Comparison of ENCODE assay signal across 15 cellular contexts in genomic region chr12:55789893-55790292, GRCh38. TPM values are rescaled to one million over a fixed set of nuclear protein-coding genes. Genes with fewer than 3 reads are reported as not detected.
DNase-seq lines count a peak whose midpoint lies in the region; ATAC-seq, FAIRE-seq and TF ChIP-seq lines count a peak whose summit lies in the region.
"Had no signal": no experiment of that assay in that cellular context is flagged by ENCODE, and none has a peak within 500 bp of the region (broad histone marks: within the 10 kb centered on the region; RNA-seq: fewer than 3 reads in every experiment).

No MANE protein-coding gene starts in this region.

- in situ Hi-C loops in IMR-90 (cut with MboI; ENCODE audit: low sequenced_read_pairs), result no loop called here

- H3K14ac ChIP-seq in IMR-90 (replicated peaks; ENCODE audit: low read depth, low read length) (no peak overlapping the region), H1 (ENCODE audit: insufficient read length) (no peak overlapping the region)

- H2AK9ac ChIP-seq in IMR-90 (replicated peaks; ENCODE audit: low read depth, low read length, poor library complexity), result no peak overlapping the region

- BruUV-seq in IMR-90 (replicated peaks; lab: Mats Ljungman, UMichigan), result no TSS peak

- H3K79me2 ChIP-seq in H1 (ENCODE audit: control insufficient read depth in 1 of 2, insufficient read depth in 2 of 2, low read length in 2 of 2), result no peaks in the 10 kb centered on the region

- ATAC-seq in IMR-90 (ENCODE audit: low read depth), result no peak

- WGBS in IMR-90 (ENCODE audit: extremely low coverage in 2 of 2, insufficient read length in 1 of 2), 2 experiments, result 100% methylated on average over 1 of the region's 4 CpGs; no CpG with 5 or more reads in 1 of the 2 experiments
- 87% methylated on average over 3 of the region's 4 CpGs; no CpG with 5 or more reads in 1 of the 2 experiments for WGBS in H1 (ENCODE audit: extremely low coverage in 1 of 2, insufficient coverage in 1 of 2, insufficient read length in 1 of 2, insufficient replicate concordance in 2 of 2, low coverage in 1 of 2, low lambda C conversion rate in 2 of 2, missing lambda C conversion rate in 1 of 2), 2 experiments

- H2AFZ ChIP-seq in IMR-90 (replicated peaks; ENCODE audit: low read length, poor library complexity) (no peak overlapping the region), H1 (ENCODE audit: low read length) (no peak overlapping the region)

- intact Hi-C loops in IMR-90 (cut with micrococcal nuclease), result no loop called here

- H3K56ac ChIP-seq in IMR-90 (ENCODE audit: extremely low read depth, insufficient read depth, low read length) (no peak overlapping the region), H1 (replicated peaks; ENCODE audit: insufficient read length, low read depth, low read length) (no peak overlapping the region)

- H3K4ac ChIP-seq in IMR-90 (ENCODE audit: low read depth, low read length) (no peak overlapping the region), H1 (replicated peaks; ENCODE audit: insufficient read length, low read depth, low read length) (no peak overlapping the region)

- no peak for TF ChIP-seq CTCF in IMR-90 (conservative IDR thresholded peaks at IDR 0.05; ENCODE audit: low read depth, low read length)
- no peak for TF ChIP-seq CTCF in H1 (IDR thresholded peaks at IDR 0.05; ENCODE audit: control extremely low read depth in 1 of 3, insufficient read depth in 1 of 3, low read depth in 1 of 3, low read length in 3 of 3)

- POLR2A ChIA-PET in IMR-90 (lab: Charles Lee; ENCODE audit: unreplicated experiment) (interaction anchor here (0.6 kb wide), 1 partner anchor 137 kb away, joined by 6 read pairs; no protein-coding TSS in a partner anchor), H1 (lab: Charles Lee; ENCODE audit: partially characterized antibody) (interaction anchor here (0.7 kb wide), 1 partner anchor 65 kb away, joined by 4 read pairs; no protein-coding TSS in a partner anchor)

- no peak overlapping the region for H3K4me2 ChIP-seq in IMR-90 (ENCODE audit: low read depth, low read length)
- no peak overlapping the region for H3K4me2 ChIP-seq in H1 (ENCODE audit: insufficient read depth in 1 of 2, low read depth in 2 of 2, low read length in 2 of 2)

- H3K23ac ChIP-seq in IMR-90 (ENCODE audit: low read depth, low read length) (no peak overlapping the region), H1 (ENCODE audit: insufficient read length) (no peak overlapping the region)

- TF ChIP-seq POLR2A in IMR-90 (IDR thresholded peaks at IDR 0.05; ENCODE audit: low read depth, low read length), result no peak
- no peak for TF ChIP-seq POLR2A in H1 (IDR thresholded peaks at IDR 0.05; ENCODE audit: control extremely low read depth in 1 of 2, low read depth in 2 of 2, low read length in 2 of 2)

- dilution Hi-C loops in IMR-90 (cut with HindIII; ENCODE audit: low sequenced_read_pairs, unreplicated experiment), result no loop called here

- no peak overlapping the region for H2BK12ac ChIP-seq in H1 (ENCODE audit: low read depth, low read length)

- H3K27me3 ChIP-seq in IMR-90 (ENCODE audit: control insufficient read depth, insufficient read depth, low read length), result no peaks in the 10 kb centered on the region
- no peaks in the 10 kb centered on the region for H3K27me3 ChIP-seq in H1 (replicated peaks in 1 of 4; ENCODE audit: control insufficient read depth in 3 of 4, extremely low read depth in 1 of 4, insufficient read depth in 3 of 4, low read length in 3 of 4)

- H3K18ac ChIP-seq in IMR-90 (ENCODE audit: low read depth, low read length) (no peak overlapping the region), H1 (ENCODE audit: extremely low read depth, low read length) (no peak overlapping the region)

- FAIRE-seq in H1 (lab: Jason Lieb, UNC), result no peak
- FAIRE-seq: A204.1, D721Med, G401.6, GM12891, GM19239 had no signal

- no peak overlapping the region for H3K4me3 ChIP-seq in IMR-90 (ENCODE audit: insufficient read depth, low read depth, low read length)
- no peak overlapping the region for H3K4me3 ChIP-seq in H1 (ENCODE audit: extremely low read depth in 1 of 4, insufficient read depth in 2 of 4, low read depth in 3 of 4, low read length in 4 of 4)
- H3K4me3 ChIP-seq: HAP-1 had no signal

- H3K9me3 ChIP-seq in IMR-90 (ENCODE audit: control insufficient read depth, insufficient read depth, low read length), result no peaks in the 10 kb centered on the region
- H3K9me3 ChIP-seq in H1 (ENCODE audit: insufficient read depth in 2 of 2, low read depth in 1 of 2, low read length in 1 of 2), result no peaks in the 10 kb centered on the region
- H3K9me3 ChIP-seq: Caco-2, HAP-1 had no signal

- H4K20me1 ChIP-seq in IMR-90 (ENCODE audit: insufficient read depth, low read length) (no peaks in the 10 kb centered on the region), H1 (replicated peaks in 1 of 2; ENCODE audit: control insufficient read depth in 1 of 2, insufficient read depth in 2 of 2, low read length in 2 of 2) (peaks cover 0 to 2% of the 10 kb centered on the region in 2 experiments)

- H3K27ac ChIP-seq in IMR-90 (ENCODE audit: insufficient read depth, low read length) (no peak overlapping the region), H1 (ENCODE audit: low read depth, low read length) (no peak overlapping the region)
- H3K27ac ChIP-seq: C4-2B had no signal

- H2AK5ac ChIP-seq in IMR-90 (ENCODE audit: low read depth, low read length) (no peak overlapping the region), H1 (ENCODE audit: low read depth, low read length) (no peak overlapping the region)

- no peak overlapping the region for H4K5ac ChIP-seq in IMR-90 (ENCODE audit: low read depth, low read length)
- no peak overlapping the region for H4K5ac ChIP-seq in H1 (ENCODE audit: insufficient read length, low read depth, low read length)

- H2BK20ac ChIP-seq in IMR-90 (ENCODE audit: low read depth, low read length) (no peak overlapping the region), H1 (ENCODE audit: low read length) (no peak overlapping the region)

- TF ChIP-seq RAD21 in IMR-90 (IDR thresholded peaks at IDR 0.05; ENCODE audit: low read length), result no peak
- no peak for TF ChIP-seq RAD21 in H1 (IDR thresholded peaks at IDR 0.05 in 1 of 2, conservative IDR thresholded peaks at IDR 0.05 in 1 of 2; ENCODE audit: low read depth in 2 of 2, low read length in 2 of 2)

- DNase-seq in IMR-90, result no peak
- DNase-seq in H1 (ENCODE audit: low read depth in 1 of 2, low spot score in 2 of 2), result no peak
- no peak for DNase-seq in middle frontal gyrus (ENCODE audit: extremely low spot score, low spot score)
- DNase-seq: AML-193; CD4-positive, alpha-beta T cell; KBM-7 had no signal

- H3K9me1 ChIP-seq in IMR-90 (ENCODE audit: insufficient read depth, low read length), result no peaks in the 10 kb centered on the region

- no peak for TF ChIP-seq EP300 in H1 (IDR thresholded peaks at IDR 0.05; ENCODE audit: borderline replicate concordance in 1 of 2, low read depth in 2 of 2, low read length in 2 of 2)

- no peak overlapping the region for H2BK15ac ChIP-seq in IMR-90 (ENCODE audit: low read depth, low read length)
- H2BK15ac ChIP-seq in H1 (ENCODE audit: low read length), result no peak overlapping the region

- peaks cover 44% of the 10 kb centered on the region for H3K36me3 ChIP-seq in IMR-90 (ENCODE audit: control insufficient read depth, insufficient read depth, low read length)
- peaks cover 8 to 75% (median 48%) of the 10 kb centered on the region in 4 experiments; a peak in 7 of 8 replicates for H3K36me3 ChIP-seq in H1 (ENCODE audit: control insufficient read depth in 2 of 4, insufficient read depth in 4 of 4, low read length in 3 of 4)

- CTCF ChIA-PET in IMR-90 (lab: Yijun Ruan, JAX), result no interaction called here
- CTCF ChIA-PET in H1 (lab: Charles Lee; ENCODE audit: partially characterized antibody), result interaction anchor here (9.8 kb wide), 1 partner anchor 52 kb away, joined by 145 read pairs; no protein-coding TSS in a partner anchor

- H3K23me2 ChIP-seq in H1 (ENCODE audit: low read depth, low read length), result no peaks in the 10 kb centered on the region

- no peak overlapping the region for H3K9ac ChIP-seq in IMR-90 (ENCODE audit: low read depth, low read length)
- H3K9ac ChIP-seq in H1 (replicated peaks in 1 of 4; ENCODE audit: extremely low read depth in 1 of 4, low read depth in 3 of 4, low read length in 3 of 4), result no peak overlapping the region

- peaks cover 14 to 23% of the 10 kb centered on the region in 2 experiments; a peak in 3 of 4 replicates for H3K79me1 ChIP-seq in IMR-90 (ENCODE audit: low read depth in 1 of 2, low read length in 2 of 2)
- no peaks in the 10 kb centered on the region; the same call in 1 of the 2 replicates for H3K79me1 ChIP-seq in H1 (ENCODE audit: low read depth, low read length)

- H4K91ac ChIP-seq in IMR-90 (ENCODE audit: insufficient read depth, low read depth, low read length), result no peak overlapping the region
- no peak overlapping the region for H4K91ac ChIP-seq in H1 (replicated peaks; ENCODE audit: insufficient read length, low read length)

- H2BK5ac ChIP-seq in IMR-90 (ENCODE audit: low read depth, low read length, poor library complexity, severe bottlenecking), result no peak overlapping the region
- no peak overlapping the region for H2BK5ac ChIP-seq in H1 (ENCODE audit: low read depth, low read length)

- H4K8ac ChIP-seq in IMR-90 (ENCODE audit: low read depth in 2 of 2, low read length in 2 of 2) (no peak overlapping the region), H1 (ENCODE audit: extremely low read depth, insufficient read depth, low read length) (no peak overlapping the region)

- H2BK120ac ChIP-seq in IMR-90 (ENCODE audit: low read depth, low read length), result no peak overlapping the region
- no peak overlapping the region for H2BK120ac ChIP-seq in H1 (replicated peaks; ENCODE audit: low read depth, low read length)

- H3K4me1 ChIP-seq in IMR-90 (ENCODE audit: control insufficient read depth, insufficient read depth, low read length), result no peaks in the 10 kb centered on the region
- no peaks in the 10 kb centered on the region for H3K4me1 ChIP-seq in H1 (replicated peaks in 1 of 4; ENCODE audit: control insufficient read depth in 3 of 4, insufficient read depth in 4 of 4, low read length in 3 of 4)
- H3K4me1 ChIP-seq: HAP-1 had no signal

RNA-seq across cellular contexts. Expression of gene SARNP, which starts 27.6 kb away (rescaled TPM):
- 46.8 and 132 TPM in 2 replicates for total RNA-seq in IMR-90 (2012; rRNA removed)
- 99.6 and 103 TPM in 2 replicates for polyA plus RNA-seq in IMR-90 (2012; rRNA removed)
- 11.6 and 29.4 TPM in 2 replicates for polyA plus RNA-seq in IMR-90 (2012; cell fraction: cytosol; rRNA removed)
- polyA plus RNA-seq in IMR-90 (2012; cell fraction: nucleus; rRNA removed; ENCODE audit: low replicate concordance), result 3.7 and 41.2 TPM in 2 replicates
- total RNA-seq in H1 (2021; fragmentation: NEBNext Ultra II Directional; extraction: Animal tissue kit (Norgen Biotek cat#: 25700)), result 114 and 117 TPM in 2 replicates
- 140 and 226 TPM in 2 replicates for polyA plus RNA-seq in H1 (2011; rRNA removed)
- 160 TPM for polyA plus RNA-seq in H1 (2011; cell fraction: cytosol; rRNA removed)
- polyA plus RNA-seq in H1 (2011; cell fraction: nucleus; rRNA removed), result 50.3 TPM
- polyA plus RNA-seq in H1 (2012, experiment 1 of 2), result 129 to 246 TPM (median 145 TPM) in 4 replicates
- polyA plus RNA-seq in H1 (2012, experiment 2 of 2), result 27.3 TPM
- 185 TPM for polyA plus RNA-seq in H1 (2013, experiment 1 of 2)
- polyA plus RNA-seq in H1 (2013, experiment 2 of 2), result 206 TPM
- polyA minus RNA-seq in H1 (2011; rRNA and poly(A)+ RNA removed), result 25.1 and 38.6 TPM in 2 replicates
- 16.7 TPM for polyA minus RNA-seq in H1 (2011; cell fraction: cytosol; rRNA and poly(A)+ RNA removed)
- polyA minus RNA-seq in H1 (2011; cell fraction: nucleus; rRNA and poly(A)+ RNA removed), result 25.4 TPM

RNA-seq across cellular contexts. Expression of gene ORMDL2, which starts 27.9 kb away (rescaled TPM):
- 20.4 and 23.3 TPM in 2 replicates for total RNA-seq in IMR-90 (2012; rRNA removed)
- 38.6 and 39.7 TPM in 2 replicates for polyA plus RNA-seq in IMR-90 (2012; rRNA removed)
- polyA plus RNA-seq in IMR-90 (2012; cell fraction: cytosol; rRNA removed), result 21.1 and 27.5 TPM in 2 replicates
- 7.7 and 16.1 TPM in 2 replicates for polyA plus RNA-seq in IMR-90 (2012; cell fraction: nucleus; rRNA removed; ENCODE audit: low replicate concordance)
- 34.1 and 39.0 TPM in 2 replicates for total RNA-seq in H1 (2021; fragmentation: NEBNext Ultra II Directional; extraction: Animal tissue kit (Norgen Biotek cat#: 25700))
- polyA plus RNA-seq in H1 (2011; rRNA removed), result 50.4 and 65.6 TPM in 2 replicates
- 26.9 TPM for polyA plus RNA-seq in H1 (2011; cell fraction: cytosol; rRNA removed)
- polyA plus RNA-seq in H1 (2011; cell fraction: nucleus; rRNA removed), result 33.3 TPM
- polyA plus RNA-seq in H1 (2012, experiment 1 of 2), result 53.7 to 58.3 TPM (median 56.2 TPM) in 4 replicates
- polyA plus RNA-seq in H1 (2012, experiment 2 of 2), result 31.6 TPM
- polyA plus RNA-seq in H1 (2013, experiment 1 of 2), result 77.7 TPM
- polyA plus RNA-seq in H1 (2013, experiment 2 of 2), result 93.6 TPM
- 60.5 and 75.9 TPM in 2 replicates for polyA minus RNA-seq in H1 (2011; rRNA and poly(A)+ RNA removed)
- 23.1 TPM for polyA minus RNA-seq in H1 (2011; cell fraction: cytosol; rRNA and poly(A)+ RNA removed)
- 42.2 TPM for polyA minus RNA-seq in H1 (2011; cell fraction: nucleus; rRNA and poly(A)+ RNA removed)

RNA-seq across cellular contexts. Expression of gene DNAJC14, which starts 39.5 kb away (rescaled TPM):
- total RNA-seq in IMR-90 (2012; rRNA removed), result 56.3 and 56.9 TPM in 2 replicates
- polyA plus RNA-seq in IMR-90 (2012; rRNA removed) (13.3 and 19.8 TPM in 2 replicates), H1 (2011; rRNA removed) (14.7 and 18.5 TPM in 2 replicates)
- polyA plus RNA-seq in IMR-90 (2012; cell fraction: cytosol; rRNA removed), result 10.2 and 10.5 TPM in 2 replicates
- 3.8 and 6.8 TPM in 2 replicates for polyA plus RNA-seq in IMR-90 (2012; cell fraction: nucleus; rRNA removed; ENCODE audit: low replicate concordance)
- total RNA-seq in H1 (2021; fragmentation: NEBNext Ultra II Directional; extraction: Animal tissue kit (Norgen Biotek cat#: 25700)), result 32.3 and 34.3 TPM in 2 replicates
- polyA plus RNA-seq in H1 (2011; cell fraction: cytosol; rRNA removed), result 13.0 TPM
- 11.6 TPM for polyA plus RNA-seq in H1 (2011; cell fraction: nucleus; rRNA removed)
- 25.1 to 28.7 TPM (median 26.4 TPM) in 4 replicates for polyA plus RNA-seq in H1 (2012, experiment 1 of 2)
- polyA plus RNA-seq in H1 (2012, experiment 2 of 2), result 14.0 TPM
- 18.1 TPM for polyA plus RNA-seq in H1 (2013, experiment 1 of 2)
- 22.4 TPM for polyA plus RNA-seq in H1 (2013, experiment 2 of 2)
- 9.6 and 13.2 TPM in 2 replicates for polyA minus RNA-seq in H1 (2011; rRNA and poly(A)+ RNA removed)
- 7.6 TPM for polyA minus RNA-seq in H1 (2011; cell fraction: cytosol; rRNA and poly(A)+ RNA removed)
- polyA minus RNA-seq in H1 (2011; cell fraction: nucleus; rRNA and poly(A)+ RNA removed), result 9.3 TPM

RNA-seq across cellular contexts. Expression of gene GDF11, which starts 47.0 kb away (rescaled TPM):
- total RNA-seq in IMR-90 (2012; rRNA removed), result 2.2 and 2.7 TPM in 2 replicates
- polyA plus RNA-seq in IMR-90 (2012; rRNA removed) (12.9 and 13.6 TPM in 2 replicates), H1 (2011; rRNA removed) (12.1 and 17.6 TPM in 2 replicates)
- 5.7 and 15.7 TPM in 2 replicates for polyA plus RNA-seq in IMR-90 (2012; cell fraction: cytosol; rRNA removed)
- polyA plus RNA-seq in IMR-90 (2012; cell fraction: nucleus; rRNA removed; ENCODE audit: low replicate concordance), result 5.5 and 10.6 TPM in 2 replicates
- total RNA-seq in H1 (2021; fragmentation: NEBNext Ultra II Directional; extraction: Animal tissue kit (Norgen Biotek cat#: 25700)), result 15.1 and 18.2 TPM in 2 replicates
- polyA plus RNA-seq in H1 (2011; cell fraction: cytosol; rRNA removed), result 12.0 TPM
- 42.6 TPM for polyA plus RNA-seq in H1 (2011; cell fraction: nucleus; rRNA removed)
- polyA plus RNA-seq in H1 (2012, experiment 1 of 2), result 10.2 to 20.2 TPM (median 16.6 TPM) in 4 replicates
- 7.3 TPM for polyA plus RNA-seq in H1 (2012, experiment 2 of 2)
- 8.2 TPM for polyA plus RNA-seq in H1 (2013, experiment 1 of 2)
- polyA plus RNA-seq in H1 (2013, experiment 2 of 2), result 8.0 TPM
- polyA minus RNA-seq in H1 (2011; rRNA and poly(A)+ RNA removed), result 12.7 and 17.0 TPM in 2 replicates
- 10.0 TPM for polyA minus RNA-seq in H1 (2011; cell fraction: cytosol; rRNA and poly(A)+ RNA removed)
- polyA minus RNA-seq in H1 (2011; cell fraction: nucleus; rRNA and poly(A)+ RNA removed), result 26.5 TPM

RNA-seq across cellular contexts. Expression of gene MMP19, which starts 52.8 kb away (rescaled TPM):
- 8.6 and 9.9 TPM in 2 replicates for total RNA-seq in IMR-90 (2012; rRNA removed)
- polyA plus RNA-seq in IMR-90 (2012; rRNA removed), result 34.3 and 34.7 TPM in 2 replicates
- 22.3 and 24.0 TPM in 2 replicates for polyA plus RNA-seq in IMR-90 (2012; cell fraction: cytosol; rRNA removed)
- 56.9 and 100 TPM in 2 replicates for polyA plus RNA-seq in IMR-90 (2012; cell fraction: nucleus; rRNA removed; ENCODE audit: low replicate concordance)
- total RNA-seq in H1 (2021; fragmentation: NEBNext Ultra II Directional; extraction: Animal tissue kit (Norgen Biotek cat#: 25700)), result 2.6 and 2.7 TPM in 2 replicates
- 2.8 and 3.3 TPM in 2 replicates for polyA plus RNA-seq in H1 (2011; rRNA removed)
- polyA plus RNA-seq in H1 (2011; cell fraction: cytosol; rRNA removed), result 3.1 TPM
- polyA plus RNA-seq in H1 (2011; cell fraction: nucleus; rRNA removed), result 7.1 TPM
- polyA plus RNA-seq in H1 (2012, experiment 1 of 2), result 2.7 to 3.2 TPM (median 2.9 TPM) in 4 replicates
- 2.0 TPM for polyA plus RNA-seq in H1 (2012, experiment 2 of 2)
- polyA plus RNA-seq in H1 (2013, experiment 1 of 2), result 2.3 TPM
- polyA plus RNA-seq in H1 (2013, experiment 2 of 2), result 2.1 TPM
- polyA minus RNA-seq in H1 (2011; rRNA and poly(A)+ RNA removed), result 1.5 and 1.6 TPM in 2 replicates
- 2.5 TPM for polyA minus RNA-seq in H1 (2011; cell fraction: cytosol; rRNA and poly(A)+ RNA removed)
- polyA minus RNA-seq in H1 (2011; cell fraction: nucleus; rRNA and poly(A)+ RNA removed), result 3.5 TPM
- total RNA-seq: CD4-positive, alpha-beta T cell; HT-29 had no signal
